ENCODE assay signal across 8 cellular contexts in genomic region chr19:5526691-5527090, GRCh38. TPM values are rescaled to one million over a fixed set of nuclear protein-coding genes. Genes with fewer than 3 reads are reported as not detected.
"Had no signal": no experiment of that assay in that cellular context is flagged by ENCODE, and none has a peak within 500 bp of the region (broad histone marks: within the 10 kb centered on the region; RNA-seq: fewer than 3 reads in every experiment).

No MANE protein-coding gene starts in this region.

- H3K27ac ChIP-seq: KMS-11 had no signal

- FAIRE-seq: HTR-8/SVneo had no signal

- H3K4me1 ChIP-seq: HAP-1 had no signal

- H2AFZ ChIP-seq: GM23338 had no signal

- DNase-seq: H7, KBM-7 had no signal

- H3K4me2 ChIP-seq: GM23338, KMS-11 had no signal

- H3K9ac ChIP-seq: KMS-11 had no signal

- H3K4me3 ChIP-seq: GM23338, HAP-1 had no signal

- H3K27ac Mint-ChIP-seq: GM23338 had no signal

- H3K4me3 Mint-ChIP-seq: GM23338 had no signal

- ATAC-seq: GM23338, HCT116 had no signal

- H3K36me3 ChIP-seq: HAP-1 had no signal

- H3K9me3 ChIP-seq: HAP-1 had no signal

RNA-seq across cellular contexts. Expression of gene TINCR, which starts 41.1 kb away (rescaled TPM):
- total RNA-seq: HT-29 had no signal
